ENCODE assay signal across 1 cellular context in genomic region chr2:197088694-197089093, GRCh38.
TF ChIP-seq lines count a peak whose summit lies in the region.

No MANE protein-coding gene starts in this region.

TF ChIP-seq in GM23338, 12 proteins besides CTCF, POLR2A, EP300 and RAD21 (continued from another document):
- TF ChIP-seq REST (IDR thresholded peaks at IDR 0.05; ENCODE audit: unreplicated experiment) (no peak), ZNF331 (CRISPR knock-in tag; IDR thresholded peaks at IDR 0.05; ENCODE audit: low read depth) (no peak)
